8 cellular contexts compared by ENCODE assay signal in genomic region chr10:79070091-79070610, GRCh38. TPM values are rescaled to one million over a fixed set of nuclear protein-coding genes. Genes with fewer than 3 reads are reported as not detected.
DNase-seq lines count a peak whose midpoint lies in the region; ATAC-seq, FAIRE-seq and TF ChIP-seq lines count a peak whose summit lies in the region.

No MANE protein-coding gene starts in this region.

- TF ChIP-seq RAD21 in H1 (IDR thresholded peaks at IDR 0.05 in 1 of 2, conservative IDR thresholded peaks at IDR 0.05 in 1 of 2; ENCODE audit: low read depth in 2 of 2, low read length in 2 of 2) = no peak

- H4K8ac ChIP-seq in H1 (ENCODE audit: extremely low read depth, insufficient read depth, low read length) = peak overlapping the region; percentile 89; the same call in 1 of the 2 replicates

- ATAC-seq in PC-3 = peak; percentile 0
- no peak for ATAC-seq in GM18861 (IDR thresholded peaks at IDR 0.05; ENCODE audit: unreplicated experiment)
- ATAC-seq in esophagus mucosa = no peak
- ATAC-seq in GM21717 (IDR thresholded peaks at IDR 0.05; ENCODE audit: unreplicated experiment) = no peak

- H3K4me2 ChIP-seq in PC-3 (ENCODE audit: low read length) (peak overlapping the region; percentile 80), H1 (ENCODE audit: insufficient read depth in 1 of 2, low read depth in 2 of 2, low read length in 2 of 2) (peak overlapping the region; percentile 90 to 100)

- no peak overlapping the region for H2BK20ac ChIP-seq in H1 (ENCODE audit: low read length)

- FAIRE-seq in H1 (lab: Jason Lieb, UNC) = no peak

- CTCF ChIA-PET in PC-3 (lab: Charles Lee) = interaction anchor here (0.7 to 1.7 kb wide), 5 partner anchors 79 to 125 kb away, joined by 3 to 11 read pairs (median 5); no protein-coding TSS in a partner anchor
- CTCF ChIA-PET in H1 (lab: Charles Lee; ENCODE audit: partially characterized antibody) = interaction anchor here (1.0 to 2.9 kb wide), 4 partner anchors 21 to 125 kb away, joined by 3 to 16 read pairs (median 4); no protein-coding TSS in a partner anchor

- no peak overlapping the region for H3K23ac ChIP-seq in H1 (ENCODE audit: insufficient read length)

- H3K9me2 ChIP-seq in PC-3 (replicated peaks; ENCODE audit: low read length) = no peaks in the 10 kb centered on the region

- peak overlapping the region; percentile 74 for H3K56ac ChIP-seq in H1 (replicated peaks; ENCODE audit: insufficient read length, low read depth, low read length)

- no peak overlapping the region for H3K14ac ChIP-seq in H1 (ENCODE audit: insufficient read length)

- no TSS peak for BruUV-seq in PC-3 (replicated peaks; lab: Mats Ljungman, UMichigan)

- H3K9me3 ChIP-seq in PC-3 (ENCODE audit: low read length) = no peaks in the 10 kb centered on the region
- no peaks in the 10 kb centered on the region for H3K9me3 ChIP-seq in H1 (ENCODE audit: insufficient read depth in 2 of 2, low read depth in 1 of 2, low read length in 1 of 2)

- H3F3A ChIP-seq in PC-3 (ENCODE audit: low read length, unreplicated experiment) = no peaks in the 10 kb centered on the region

- H2BK120ac ChIP-seq in H1 (replicated peaks; ENCODE audit: low read depth, low read length) = no peak overlapping the region

- H3K79me1 ChIP-seq in H1 (ENCODE audit: low read depth, low read length) = peaks cover 16% of the 10 kb centered on the region

- peaks cover 29% of the 10 kb centered on the region for H3K23me2 ChIP-seq in H1 (ENCODE audit: low read depth, low read length)

- POLR2A ChIA-PET in PC-3 (lab: Charles Lee; ENCODE audit: unreplicated experiment) (interaction anchor here (0.5 to 2.2 kb wide), 5 partner anchors 87 to 814 kb away, joined by 3 to 9 read pairs (median 3); no protein-coding TSS in a partner anchor), H1 (lab: Charles Lee; ENCODE audit: partially characterized antibody) (interaction anchor here (0.8 kb wide), 1 partner anchor 95 kb away, joined by 3 read pairs; no protein-coding TSS in a partner anchor)

- H3K27me3 Mint-ChIP-seq in mesothelial cell of epicardium (ENCODE audit: low read depth) = no peaks in the 10 kb centered on the region

- H4K20me1 ChIP-seq in PC-3 (ENCODE audit: low read length) (peaks cover 41% of the 10 kb centered on the region), H1 (replicated peaks in 1 of 2; ENCODE audit: control insufficient read depth in 1 of 2, insufficient read depth in 2 of 2, low read length in 2 of 2) (peaks cover 21 to 22% of the 10 kb centered on the region in 2 experiments)

- H3K27me3 ChIP-seq in PC-3 (ENCODE audit: low read length) (no peaks in the 10 kb centered on the region), H1 (replicated peaks in 1 of 4; ENCODE audit: control insufficient read depth in 3 of 4, extremely low read depth in 1 of 4, insufficient read depth in 3 of 4, low read length in 3 of 4) (peaks cover 0 to 14% (median 8%) of the 10 kb centered on the region in 4 experiments; a peak in 4 of 7 replicates)

- no peaks in the 10 kb centered on the region for H3K36me3 ChIP-seq in PC-3 (ENCODE audit: low read depth, low read length)
- H3K36me3 ChIP-seq in H1 (ENCODE audit: control insufficient read depth in 2 of 4, insufficient read depth in 4 of 4, low read length in 3 of 4) = no peaks in the 10 kb centered on the region

- H4K5ac ChIP-seq in H1 (ENCODE audit: insufficient read length, low read depth, low read length) = peak overlapping the region; percentile 35

- no peak overlapping the region for H2BK15ac ChIP-seq in H1 (ENCODE audit: low read length)

- 3% methylated on average over 16 of the region's 54 CpGs; no CpG with 5 or more reads in 1 of the 2 experiments for WGBS in H1 (ENCODE audit: extremely low coverage in 1 of 2, insufficient coverage in 1 of 2, insufficient read length in 1 of 2, insufficient replicate concordance in 2 of 2, low coverage in 1 of 2, low lambda C conversion rate in 2 of 2, missing lambda C conversion rate in 1 of 2), 2 experiments

- 0 out of 3 replicates have a peak, but pooled peaks of 1 of the 2 experiments have one; percentile 12 for TF ChIP-seq POLR2A in H1 (IDR thresholded peaks at IDR 0.05; ENCODE audit: control extremely low read depth in 1 of 2, low read depth in 2 of 2, low read length in 2 of 2)

- H3K4me1 ChIP-seq in PC-3 (ENCODE audit: insufficient read depth, low read length) = peaks cover 44% of the 10 kb centered on the region
- peaks cover 15 to 42% (median 23%) of the 10 kb centered on the region in 4 experiments for H3K4me1 ChIP-seq in H1 (replicated peaks in 1 of 4; ENCODE audit: control insufficient read depth in 3 of 4, insufficient read depth in 4 of 4, low read length in 3 of 4)

- H3K27ac ChIP-seq in PC-3 (ENCODE audit: low read length) (peak overlapping the region; percentile 59; the same call in 1 of the 2 replicates), H1 (ENCODE audit: low read depth, low read length) (no peak overlapping the region)

- H3K4me1 Mint-ChIP-seq in mesothelial cell of epicardium = peaks cover 55% of the 10 kb centered on the region

- no peak overlapping the region for H2BK5ac ChIP-seq in H1 (ENCODE audit: low read depth, low read length)

- H3K4me3 ChIP-seq in PC-3 (ENCODE audit: low read length) (peak overlapping the region; percentile 66), H1 (ENCODE audit: extremely low read depth in 1 of 4, insufficient read depth in 2 of 4, low read depth in 3 of 4, low read length in 4 of 4) (peak overlapping the region; percentile 87 to 96 (median 88))

- H3K27ac Mint-ChIP-seq in mesothelial cell of epicardium = peak overlapping the region; percentile 96

- TF ChIP-seq CTCF in PC-3 (conservative IDR thresholded peaks at IDR 0.05; ENCODE audit: low read depth, low read length) = no peak
- no peak for TF ChIP-seq CTCF in H1 (IDR thresholded peaks at IDR 0.05; ENCODE audit: control extremely low read depth in 1 of 3, insufficient read depth in 1 of 3, low read depth in 1 of 3, low read length in 3 of 3)
- no peak for TF ChIP-seq CTCF in mesothelial cell of epicardium (IDR thresholded peaks at IDR 0.05; ENCODE audit: unreplicated experiment)

- intact Hi-C loops in PC-3 (cut with micrococcal nuclease) = loop anchor here (2.0 kb wide), 2 partner anchors 35 to 43 kb away; no protein-coding TSS in a partner anchor

- no peak overlapping the region for H4K91ac ChIP-seq in H1 (replicated peaks; ENCODE audit: insufficient read length, low read length)

- TF ChIP-seq EP300 in H1 (IDR thresholded peaks at IDR 0.05; ENCODE audit: borderline replicate concordance in 1 of 2, low read depth in 2 of 2, low read length in 2 of 2) = no peak

- H2AK5ac ChIP-seq in H1 (ENCODE audit: low read depth, low read length) = no peak overlapping the region

- H3K9ac ChIP-seq in PC-3 (ENCODE audit: low read length) (peak overlapping the region; percentile 51), H1 (replicated peaks in 1 of 4; ENCODE audit: extremely low read depth in 1 of 4, low read depth in 3 of 4, low read length in 3 of 4) (peak overlapping the region in 2 of 4 experiments; percentile 23 to 69; a peak in 2 of 7 replicates)

- H3K79me2 ChIP-seq in PC-3 (ENCODE audit: low read length) = peaks cover 59% of the 10 kb centered on the region
- H3K79me2 ChIP-seq in H1 (ENCODE audit: control insufficient read depth in 1 of 2, insufficient read depth in 2 of 2, low read length in 2 of 2) = peaks cover 21 to 57% of the 10 kb centered on the region in 2 experiments

- H3K9me3 Mint-ChIP-seq in mesothelial cell of epicardium = no peaks in the 10 kb centered on the region

- no peak overlapping the region for H2AFZ ChIP-seq in PC-3 (ENCODE audit: low read length)
- H2AFZ ChIP-seq in H1 (ENCODE audit: low read length) = no peak overlapping the region

- H3K4me3 Mint-ChIP-seq in mesothelial cell of epicardium = peak overlapping the region; percentile 98

- no peaks in the 10 kb centered on the region for H3K36me3 Mint-ChIP-seq in mesothelial cell of epicardium

- H3K18ac ChIP-seq in H1 (ENCODE audit: extremely low read depth, low read length) = peak overlapping the region; percentile 78; the same call in 1 of the 2 replicates

- H3K4ac ChIP-seq in H1 (replicated peaks; ENCODE audit: insufficient read length, low read depth, low read length) = no peak overlapping the region

- H2BK12ac ChIP-seq in H1 (ENCODE audit: low read depth, low read length) = no peak overlapping the region

- DNase-seq in Daoy (ENCODE audit: low read depth) (peak; percentile 25), PC-3 (peak; percentile 63), H1 (ENCODE audit: low read depth in 1 of 2, low spot score in 2 of 2) (no peak), mesothelial cell of epicardium (ENCODE audit: low spot score in 2 of 2, unreplicated experiment in 2 of 2) (peak in 1 of 2 experiments; percentile 49), NCI-H345 (lab: John Stamatoyannopoulos, UW) (no peak)

TF ChIP-seq in H1, 55 proteins besides CTCF, POLR2A, EP300 and RAD21:
- TF ChIP-seq BACH1 (IDR thresholded peaks at IDR 0.05; ENCODE audit: low read length) (no peak), KDM4A (IDR thresholded peaks at IDR 0.05; ENCODE audit: low read depth, low read length, severe bottlenecking) (peak; percentile 10)

RNA-seq across cellular contexts. Expression of gene ZMIZ1, which starts 1.4 kb away (rescaled TPM):
- 13.9 TPM in 2 replicates for total RNA-seq in Daoy (2014; rRNA removed; shearing (Covaris generic))
- total RNA-seq in PC-3 (2014; rRNA removed) (55.4 and 84.2 TPM in 2 replicates), mesothelial cell of epicardium (166 to 173 TPM (median 170 TPM) in 3 replicates), esophagus mucosa (43.8 TPM)
- 28.0 and 29.7 TPM in 2 replicates for total RNA-seq in H1 (2021; fragmentation: NEBNext Ultra II Directional; extraction: Animal tissue kit (Norgen Biotek cat#: 25700))
- polyA plus RNA-seq in H1 (2011; rRNA removed) = 8.1 and 17.1 TPM in 2 replicates
- polyA plus RNA-seq in H1 (2011; cell fraction: cytosol; rRNA removed) = 7.4 TPM
- 33.0 TPM for polyA plus RNA-seq in H1 (2011; cell fraction: nucleus; rRNA removed)
- 17.4 to 25.1 TPM (median 23.6 TPM) in 4 replicates for polyA plus RNA-seq in H1 (2012, experiment 1 of 2)
- 13.4 TPM for polyA plus RNA-seq in H1 (2012, experiment 2 of 2)
- 11.4 TPM for polyA plus RNA-seq in H1 (2013, experiment 1 of 2)
- 10.1 TPM for polyA plus RNA-seq in H1 (2013, experiment 2 of 2)
- polyA minus RNA-seq in H1 (2011; rRNA and poly(A)+ RNA removed) = 9.1 and 16.3 TPM in 2 replicates
- polyA minus RNA-seq in H1 (2011; cell fraction: cytosol; rRNA and poly(A)+ RNA removed) = 19.2 TPM
- polyA minus RNA-seq in H1 (2011; cell fraction: nucleus; rRNA and poly(A)+ RNA removed) = 24.4 TPM

Comparison
In these comparisons a context has a peak if more than half of its experiments do, and no peak if none do; other contexts are left out.
1. DNase-seq: peak in Daoy (single experiment) and PC-3 (single experiment); none in H1 (0 of 2) and NCI-H345 (single experiment).